ENCODE assay signal across 31 cellular contexts in the genomic region with DNA sequence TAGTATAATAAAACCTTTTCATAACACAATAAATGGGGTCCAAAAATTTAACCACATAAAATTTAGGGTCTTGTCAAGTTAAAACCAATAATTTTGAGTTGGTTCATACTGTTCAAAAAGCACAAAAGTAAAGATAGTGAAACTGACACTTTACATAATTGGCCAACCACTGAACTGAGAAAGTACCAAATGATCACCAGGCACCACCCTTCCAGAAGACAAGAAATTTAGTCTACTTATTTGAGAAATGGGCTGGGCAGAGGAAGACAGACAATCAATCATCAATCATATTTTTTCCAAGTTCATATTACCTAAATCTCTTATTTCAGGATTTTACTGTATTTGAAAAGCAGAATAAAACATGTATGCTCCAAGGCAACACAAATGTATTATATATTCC. TPM values are rescaled to one million over a fixed set of nuclear protein-coding genes. Genes with fewer than 3 reads are reported as not detected.
"Had no signal": no experiment of that assay in that cellular context is flagged by ENCODE, and none has a peak within 500 bp of the region (broad histone marks: within the 10 kb centered on the region; RNA-seq: fewer than 3 reads in every experiment).

No MANE protein-coding gene starts in this region.

- ATAC-seq: activated CD4-positive, alpha-beta T cell treated with anti-CD3 and anti-CD28 coated beads for 36 hours; activated T-cell treated with anti-CD3 and anti-CD28 coated beads, Interleukin-2, amount 50 U/mL, for 72 hours; effector memory CD8-positive, alpha-beta T cell; gastroesophageal sphincter; heart right ventricle; T-helper 17 cell had no signal

- DNase-seq: activated CD4-positive, alpha-beta memory T cell treated with anti-CD3 and anti-CD28 coated beads, Interleukin-2, amount 10 ng/mL, durations not matched to agents 7 days and 5 days; activated CD4-positive, alpha-beta T cell treated with anti-CD3 and anti-CD28 coated beads for 36 hours; activated CD4-positive, alpha-beta T cell treated with anti-CD3 and anti-CD28 coated beads, Interleukin-2, amount 10 ng/mL, durations not matched to agents 7 days and 5 days; activated CD4-positive, alpha-beta T cell treated with anti-CD3 and anti-CD28 coated beads, Interleukin-2, amount 50 U/mL, for 4 hours; activated CD4-positive, CD25-positive, alpha-beta regulatory T cell; activated CD4-positive, CD25-positive, alpha-beta regulatory T cell treated with anti-CD3 and anti-CD28 coated beads, Interleukin-2, amount 50 U/mL, for 72 hours; activated CD8-positive, alpha-beta memory T cell treated with anti-CD3 and anti-CD28 coated beads, Interleukin-2, amount 50 U/mL, for 48 hours; activated gamma-delta T cell; activated naive CD4-positive, alpha-beta T cell treated with anti-CD3 and anti-CD28 coated beads, Interleukin-2, amount 50 U/mL, for 16 hours; activated naive CD4-positive, alpha-beta T cell treated with Interleukin-2 at 50 U/mL for 16 hours; activated T-cell treated with anti-CD3 and anti-CD28 coated beads for 4 hours; activated T-cell treated with anti-CD3 and anti-CD28 coated beads, Interleukin-2, amount 50 U/mL, for 24 hours; activated T-cell treated with anti-CD3 and anti-CD28 coated beads, Interleukin-2, amount 50 U/mL, for 72 hours; amniotic stem cell; anterior cingulate cortex; brain microvascular endothelial cell; dorsolateral prefrontal cortex; effector memory CD8-positive, alpha-beta T cell; esophagus squamous epithelium; foreskin melanocyte; heart right ventricle; T-helper 17 cell; T1000 had no signal

- H3K4me2 ChIP-seq: hepatocyte had no signal

- H2AFZ ChIP-seq: hepatocyte had no signal

- H3K4me3 ChIP-seq: coronary artery, dorsolateral prefrontal cortex, esophagus squamous epithelium, gastroesophageal sphincter, heart right ventricle, hepatocyte had no signal

- H3K4me1 ChIP-seq: esophagus squamous epithelium, gastroesophageal sphincter, heart right ventricle had no signal

- H3K9me3 ChIP-seq: esophagus squamous epithelium, gastroesophageal sphincter, heart right ventricle had no signal

- H3K27ac ChIP-seq: brain microvascular endothelial cell, coronary artery, dorsolateral prefrontal cortex, esophagus squamous epithelium, gastroesophageal sphincter, heart right ventricle, hepatocyte had no signal

- H3K36me3 ChIP-seq: brain microvascular endothelial cell, esophagus squamous epithelium, gastroesophageal sphincter, heart right ventricle had no signal

- H3K79me2 ChIP-seq: hepatocyte had no signal

- FAIRE-seq: astrocyte, bronchial epithelial cell had no signal

- H3K27me3 ChIP-seq: brain microvascular endothelial cell, dorsolateral prefrontal cortex, esophagus squamous epithelium, gastroesophageal sphincter, heart right ventricle, hepatocyte had no signal

RNA-seq across cellular contexts. Expression of a gene that starts 17.3 kb away (rescaled TPM):
- total RNA-seq: astrocyte, cardiac septum, cerebellum, fibroblast of lung had no signal
- polyA plus RNA-seq: fibroblast of lung, heart right ventricle, hepatocyte had no signal
